In genomic region chr11:123384116-123384515, GRCh38 we compare ENCODE assay signal across 18 cellular contexts. TPM values are rescaled to one million over a fixed set of nuclear protein-coding genes. Genes with fewer than 3 reads are reported as not detected.
DNase-seq lines count a peak whose midpoint lies in the region; ATAC-seq, FAIRE-seq and TF ChIP-seq lines count a peak whose summit lies in the region.
"Had no signal": no experiment of that assay in that cellular context is flagged by ENCODE, and none has a peak within 500 bp of the region (broad histone marks: within the 10 kb centered on the region; RNA-seq: fewer than 3 reads in every experiment).

No MANE protein-coding gene starts in this region.

- ATAC-seq in GM12878 (no peak), GM18858 (IDR thresholded peaks at IDR 0.05; ENCODE audit: unreplicated experiment) (no peak), GM21576 (IDR thresholded peaks at IDR 0.05; ENCODE audit: unreplicated experiment) (no peak)
- ATAC-seq: A549 had no signal

- H3K4me3 ChIP-seq in GM12878 = no peak overlapping the region
- H3K4me3 ChIP-seq: A549, BLaER1, GM23248, HAP-1 had no signal

- peaks cover 52% of the 10 kb centered on the region for H3K4me1 ChIP-seq in GM12878 (ENCODE audit: control insufficient read depth, insufficient read depth, low read length)
- H3K4me1 ChIP-seq: A549, HAP-1 had no signal

- no peaks in the 10 kb centered on the region for H3K9me3 Mint-ChIP-seq in activated T-cell treated with anti-CD3 and anti-CD28 coated beads, Interleukin-2, amount 50 U/mL, for 24 hours
- H3K9me3 Mint-ChIP-seq: CD14-positive monocyte; CD4-positive, alpha-beta memory T cell had no signal

- H3K27ac Mint-ChIP-seq in activated T-cell treated with anti-CD3 and anti-CD28 coated beads, Interleukin-2, amount 50 U/mL, for 24 hours = no peak overlapping the region
- H3K27ac Mint-ChIP-seq: CD14-positive monocyte; CD4-positive, alpha-beta memory T cell had no signal

- no peaks in the 10 kb centered on the region for H3K36me3 Mint-ChIP-seq in activated T-cell treated with anti-CD3 and anti-CD28 coated beads, Interleukin-2, amount 50 U/mL, for 24 hours (ENCODE audit: low read depth)
- H3K36me3 Mint-ChIP-seq: CD14-positive monocyte; CD4-positive, alpha-beta memory T cell had no signal

- in situ Hi-C loops in GM12878 (cut with MboI) = no loop called here

- RAD21 ChIA-PET in GM12878 (lab: Charles Lee; ENCODE audit: unreplicated experiment) = interaction anchor here (1.1 to 8.1 kb wide), 5 partner anchors 9 to 43 kb away, joined by 4 to 60 read pairs (median 8); no protein-coding TSS in a partner anchor

- H4K20me1 ChIP-seq in GM12878 (ENCODE audit: control insufficient read depth, insufficient read depth) = no peaks in the 10 kb centered on the region
- H4K20me1 ChIP-seq: BLaER1 had no signal

- SMC1A ChIA-PET in GM12878 (lab: Charles Lee; ENCODE audit: uncharacterized antibody, unreplicated experiment) = interaction anchor here (1.5 to 15.3 kb wide), 5 partner anchors 10 to 24 kb away, joined by 4 to 157 read pairs (median 8); no protein-coding TSS in a partner anchor

- CTCF ChIA-PET in GM12878 (lab: Yijun Ruan, JAX) = interaction anchor here (1.2 to 6.8 kb wide), 5 partner anchors 9 to 80 kb away, joined by 3 to 76 read pairs (median 4); no protein-coding TSS in a partner anchor

- TF ChIP-seq POLR2A in GM12891 (IDR thresholded peaks at IDR 0.05; ENCODE audit: low read depth, low read length) (no peak), GM12878 (IDR thresholded peaks at IDR 0.05; ENCODE audit: low read depth, low read length) (no peak)

- TF ChIP-seq EP300 in GM12878 (IDR thresholded peaks at IDR 0.05; ENCODE audit: borderline replicate concordance in 1 of 2, control insufficient read depth in 1 of 2, low read depth in 2 of 2, low read length in 2 of 2) = no peak

- peak overlapping the region; percentile 51 for H3K27ac ChIP-seq in GM12878 (ENCODE audit: control insufficient read depth, insufficient read depth)
- H3K27ac ChIP-seq: 22Rv1, A549, BLaER1, GM23248 had no signal

- FAIRE-seq in GM12891 (lab: Jason Lieb, UNC) (peak; percentile 50), GM12878 (lab: Jason Lieb, UNC) (no peak)
- FAIRE-seq: A549, GM19239 had no signal

- no peaks in the 10 kb centered on the region for H3K27me3 Mint-ChIP-seq in activated T-cell treated with anti-CD3 and anti-CD28 coated beads, Interleukin-2, amount 50 U/mL, for 24 hours
- H3K27me3 Mint-ChIP-seq: CD4-positive, alpha-beta memory T cell had no signal

- intact Hi-C loops in GM12878 (cut with micrococcal nuclease; ENCODE audit: unreplicated experiment) = no loop called here

- BruUV-seq in GM12878 (replicated peaks; lab: Mats Ljungman, UMichigan) = no TSS peak

- H2AFZ ChIP-seq in GM12878 (ENCODE audit: control insufficient read depth, low read depth, low read length) = no peak overlapping the region
- H2AFZ ChIP-seq: GM23248 had no signal

- H3K9me3 ChIP-seq in GM12878 (replicated peaks; ENCODE audit: control insufficient read depth, insufficient read depth, low read length) = no peaks in the 10 kb centered on the region
- H3K9me3 ChIP-seq: A549, BLaER1, HAP-1 had no signal

- peaks cover 0 to 2% of the 10 kb centered on the region in 2 experiments; a peak in 2 of 4 replicates for H3K36me3 ChIP-seq in GM12878 (ENCODE audit: control insufficient read depth in 2 of 2, insufficient read depth in 2 of 2, low read length in 1 of 2)
- H3K36me3 ChIP-seq: BLaER1, HAP-1 had no signal

- H3K4me3 Mint-ChIP-seq in activated T-cell treated with anti-CD3 and anti-CD28 coated beads, Interleukin-2, amount 50 U/mL, for 24 hours = no peak overlapping the region
- H3K4me3 Mint-ChIP-seq: CD14-positive monocyte; CD4-positive, alpha-beta memory T cell had no signal

- peaks cover 20% of the 10 kb centered on the region for H3K79me2 ChIP-seq in GM12878 (ENCODE audit: control insufficient read depth, insufficient read depth, low read length)

- H3K4me1 Mint-ChIP-seq in activated T-cell treated with anti-CD3 and anti-CD28 coated beads, Interleukin-2, amount 50 U/mL, for 24 hours (ENCODE audit: low read depth) = peaks cover 24% of the 10 kb centered on the region
- H3K4me1 Mint-ChIP-seq: CD14-positive monocyte had no signal

- H3K9ac ChIP-seq in GM12878 (ENCODE audit: control insufficient read depth, insufficient read depth, low read length) = no peak overlapping the region; the same call in 1 of the 2 replicates
- H3K9ac ChIP-seq: BLaER1, GM23248 had no signal

- no peak for TF ChIP-seq RAD21 in GM12878 (IDR thresholded peaks at IDR 0.05; ENCODE audit: insufficient read depth, low read depth, low read length)

- 0 out of 2 replicates have a peak overlapping the region, but pooled peaks have one; percentile 7 for H3K4me2 ChIP-seq in GM12878 (ENCODE audit: control insufficient read depth, insufficient read depth)
- H3K4me2 ChIP-seq: A549, BLaER1 had no signal

- peak in 2 of 3 experiments; percentile 37 to 64 for DNase-seq in NCI-H1417 (lab: John Stamatoyannopoulos, UW)
- DNase-seq in NCI-H1417 treated with DMSO at 0.1 percent for 48 hours (lab: John Stamatoyannopoulos, UW) = no peak
- no peak for DNase-seq in GM12891 (ENCODE audit: insufficient read length, low spot score)
- DNase-seq in GM12878 (ENCODE audit: low read depth, low spot score) = no peak
- DNase-seq in activated T-cell treated with anti-CD3 and anti-CD28 coated beads, Interleukin-2, amount 50 U/mL, for 24 hours = no peak
- DNase-seq: Calu3; CD4-positive, alpha-beta memory T cell; DMS79 treated with DMSO at 0.1 percent for 48 hours; GM23248; KG1 had no signal

- H3K27me3 ChIP-seq in GM12878 (replicated peaks in 1 of 2; ENCODE audit: control insufficient read depth in 2 of 2, insufficient read depth in 2 of 2, low read length in 1 of 2) = no peaks in the 10 kb centered on the region
- H3K27me3 ChIP-seq: BLaER1 had no signal

- no peak for TF ChIP-seq CTCF in GM12878 (IDR thresholded peaks at IDR 0.05 in 2 of 3, conservative IDR thresholded peaks at IDR 0.05 in 1 of 3; ENCODE audit: control insufficient read depth in 2 of 3, extremely low read depth in 1 of 3, insufficient read depth in 1 of 3, low read depth in 3 of 3, low read length in 3 of 3)

- POLR2A ChIA-PET in GM12878 (lab: Charles Lee) = interaction anchor here (1.0 kb wide), 1 partner anchor 10 kb away, joined by 3 read pairs; no protein-coding TSS in a partner anchor

TF ChIP-seq in GM12891, 5 proteins besides CTCF, POLR2A, EP300 and RAD21:
- TF ChIP-seq PAX5 (IDR thresholded peaks at IDR 0.05; ENCODE audit: insufficient read depth, low read length, severe bottlenecking) = no peak
- TF ChIP-seq SPI1 (IDR thresholded peaks at IDR 0.05; ENCODE audit: low read depth, low read length) = peak; percentile 30; the same call in 1 of the 2 replicates
- TF ChIP-seq POLR2AphosphoS5 (IDR thresholded peaks at IDR 0.05; ENCODE audit: low read depth, low read length) = no peak
- TF ChIP-seq POU2F2 (IDR thresholded peaks at IDR 0.05; ENCODE audit: low read depth, low read length) = no peak
- TF ChIP-seq TAF1 (IDR thresholded peaks at IDR 0.05; ENCODE audit: low read depth, low read length) = no peak

TF ChIP-seq in GM12878, 131 proteins besides CTCF, POLR2A, EP300 and RAD21:
- TF ChIP-seq GABPA (IDR thresholded peaks at IDR 0.05; ENCODE audit: low read depth) = no peak

RNA-seq across cellular contexts. Expression of gene GRAMD1B, which starts 46.0 kb away (rescaled TPM):
- 23.0 TPM for polyA plus RNA-seq in GM12891 (2012; ENCODE audit: low read depth, missing spikeins)
- total RNA-seq in GM12878 (2013; cell fraction: nucleolus; rRNA removed) = 194 and 207 TPM in 2 replicates
- 26.4 and 29.9 TPM in 2 replicates for total RNA-seq in GM12878 (2014; rRNA removed)
- 24.4 and 27.5 TPM in 2 replicates for total RNA-seq in GM12878 (2014; rRNA removed; fragmentation: Illumina TruSeq; extraction: Trizol)
- total RNA-seq in GM12878 (2021) = 49.1 and 52.1 TPM in 2 replicates
- polyA plus RNA-seq in GM12878 (2011; ENCODE audit: low read depth) = 6.3 TPM
- polyA plus RNA-seq in GM12878 (2011; rRNA removed) = 25.3 and 32.3 TPM in 2 replicates
- 30.8 and 36.7 TPM in 2 replicates for polyA plus RNA-seq in GM12878 (2011; cell fraction: cytosol; rRNA removed)
- 84.2 and 87.2 TPM in 2 replicates for polyA plus RNA-seq in GM12878 (2011; cell fraction: nucleus; rRNA removed)
- 11.4 and 11.5 TPM in 2 replicates for polyA plus RNA-seq in GM12878 (2012)
- 25.7 and 28.2 TPM in 2 replicates for polyA plus RNA-seq in GM12878 (2014; fragmentation: Illumina TruSeq; extraction: Trizol)
- polyA plus RNA-seq in GM12878 (2014; fragmentation: Nextera tagmentation; extraction: Ambion mirVana) = 1 to 10 TPM; 1.9 to 3.5 TPM
- polyA plus RNA-seq in GM12878 (2014; rRNA removed) = 35.7 and 37.5 TPM in 2 replicates
- 10 to 100 TPM; 12.6 to 13.3 TPM for polyA plus RNA-seq in GM12878 (2016; fragmentation: Nextera tagmentation; extraction: Ambion mirVana)
- polyA minus RNA-seq in GM12878 (2011; rRNA and poly(A)+ RNA removed) = 46.2 and 52.8 TPM in 2 replicates
- 19.5 and 22.4 TPM in 2 replicates for polyA minus RNA-seq in GM12878 (2011; cell fraction: cytosol; rRNA and poly(A)+ RNA removed)
- 33.9 and 57.1 TPM in 2 replicates for polyA minus RNA-seq in GM12878 (2011; cell fraction: nucleus; rRNA and poly(A)+ RNA removed)

Comparison
In these comparisons a context has a peak if more than half of its experiments do, and no peak if none do; other contexts are left out.
1. DNase-seq: peak in NCI-H1417 (2 of 3); none in NCI-H1417 treated with DMSO at 0.1 percent for 48 hours (single experiment), GM12891 (single experiment), GM12878 (single experiment) and activated T-cell treated with anti-CD3 and anti-CD28 coated beads, Interleukin-2, amount 50 U/mL, for 24 hours (single experiment).